In the genomic region with DNA sequence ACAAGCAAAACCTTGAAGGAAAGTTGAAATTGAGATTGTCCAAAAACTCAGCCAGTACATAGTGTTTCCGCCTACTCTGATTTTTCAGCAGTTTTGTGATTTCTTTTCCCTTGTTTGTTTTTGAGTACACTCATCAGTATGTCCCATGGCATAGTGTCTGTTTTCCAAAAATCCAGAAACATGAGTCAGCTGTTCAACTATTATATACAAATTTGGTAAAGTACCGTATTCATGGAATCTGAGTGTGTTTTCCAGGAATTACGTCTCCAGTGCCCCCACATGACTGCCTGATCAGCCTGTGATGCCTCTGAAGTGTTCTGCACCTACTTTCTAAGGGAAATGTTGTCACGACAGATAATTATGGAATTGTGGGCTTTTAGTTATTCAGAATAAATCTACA, we compare ENCODE assay signal across 13 cellular contexts.
DNase-seq lines count a peak whose midpoint lies in the region; ATAC-seq and TF ChIP-seq lines count a peak whose summit lies in the region.
"Had no signal": no experiment of that assay in that cellular context is flagged by ENCODE, and none has a peak within 500 bp of the region (broad histone marks: within the 10 kb centered on the region; RNA-seq: fewer than 3 reads in every experiment).

No MANE protein-coding gene starts in this region.

- H3K4me1 ChIP-seq in right atrium auricular region (peaks cover 0 to 17% of the 10 kb centered on the region in 2 donors), aorta (ENCODE audit: control insufficient read depth in 1 of 2, insufficient read depth in 2 of 2, low read length in 2 of 2) (peaks cover 2 to 5% of the 10 kb centered on the region in 2 donors)

- intact Hi-C loops in Right ventricle myocardium superior (cut with DNase I) (no loop called here), aorta (cut with DNase I) (loop anchor here (1.0 to 5.0 kb wide), 4 partner anchors 15 to 54 kb away; no protein-coding TSS in a partner anchor)

- WGBS in aorta, 2 donors: 3 to 8% methylated on average over 4 of the region's 4 CpGs

- H3K9me3 ChIP-seq in right atrium auricular region (peaks cover 0 to 11% of the 10 kb centered on the region in 2 donors), aorta (ENCODE audit: control insufficient read depth, low read length) (peaks cover 2% of the 10 kb centered on the region)

- no peaks in the 10 kb centered on the region for H3K36me3 ChIP-seq in right atrium auricular region
- peaks cover 0 to 5% of the 10 kb centered on the region in 2 donors for H3K36me3 ChIP-seq in aorta (ENCODE audit: control insufficient read depth in 1 of 2, insufficient read depth in 2 of 2, low read length in 1 of 2)

- ATAC-seq in Right ventricle myocardium superior (ENCODE audit: poor library complexity) (peak; percentile 75), aorta (ENCODE audit: low FRiP score) (peak; percentile 80), GM19397 (IDR thresholded peaks at IDR 0.05; ENCODE audit: unreplicated experiment) (no peak), GM18907 (IDR thresholded peaks at IDR 0.05; ENCODE audit: unreplicated experiment) (no peak)
- ATAC-seq: Panc1 had no signal

- H3K27ac ChIP-seq in right atrium auricular region: peak overlapping the region in 1 of 2 donors; percentile 44
- peak overlapping the region; percentile 71 to 94 for H3K27ac ChIP-seq in aorta (ENCODE audit: low read depth in 1 of 2, low read length in 2 of 2)

- H3K4me3 ChIP-seq in right atrium auricular region (no peak overlapping the region), aorta (ENCODE audit: low read length in 2 of 2) (peak overlapping the region in 1 of 2 donors; percentile 34)

- H3K27me3 ChIP-seq in right atrium auricular region: no peaks in the 10 kb centered on the region
- no peaks in the 10 kb centered on the region for H3K27me3 ChIP-seq in aorta (ENCODE audit: control insufficient read depth in 1 of 2, insufficient read depth in 2 of 2, low read length in 1 of 2)

- DNase-seq in Right ventricle myocardium superior (no peak), right atrium auricular region (ENCODE audit: low spot score) (no peak), dermis blood vessel endothelial cell (peak; percentile 53), lung microvascular endothelial cell (ENCODE audit: low read depth in 2 of 2) (peak; percentile 19 to 33), aorta (no peak), SK-N-DZ (ENCODE audit: low spot score) (no peak)
- DNase-seq: activated naive CD8-positive, alpha-beta T cell treated with anti-CD3 and anti-CD28 coated beads for 36 hours; DMS79; NCI-H226; stimulated activated CD4-positive, alpha-beta T cell treated with anti-CD3 and anti-CD28 coated beads, Interleukin-2, amount 100 ng/mL, for 24 hours had no signal

- TF ChIP-seq CTCF in right atrium auricular region (IDR thresholded peaks at IDR 0.05): no peak

Comparison
In these comparisons a context has a peak if more than half of its experiments do, and no peak if none do; other contexts are left out.
1. ATAC-seq: peak in Right ventricle myocardium superior (single experiment) and aorta (single experiment); none in GM19397 (single experiment) and GM18907 (single experiment).
2. DNase-seq: peak in dermis blood vessel endothelial cell (single experiment) and lung microvascular endothelial cell (2 of 2); none in Right ventricle myocardium superior (single experiment), right atrium auricular region (single experiment), aorta (0 of 2) and SK-N-DZ (single experiment).